Comparison of ENCODE assay signal across 22 cellular contexts in the genomic region with DNA sequence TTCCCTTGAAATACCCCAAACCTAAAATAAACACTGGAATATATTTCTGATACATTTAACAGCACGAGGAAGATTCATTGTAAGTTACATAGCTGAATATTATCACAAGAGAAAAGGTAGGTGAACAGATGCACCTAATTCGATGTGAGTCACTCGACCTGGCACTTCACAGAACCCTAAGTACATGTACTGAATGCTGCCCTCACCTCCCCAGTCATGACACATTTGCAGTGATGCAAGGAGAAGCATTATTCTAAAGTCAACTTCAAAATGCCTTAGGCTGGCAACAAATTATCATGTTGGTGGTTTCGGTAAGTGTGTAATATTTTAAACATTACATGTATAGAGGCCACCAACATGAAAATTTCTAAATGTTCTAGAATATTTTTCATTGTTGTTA. TPM values are rescaled to one million over a fixed set of nuclear protein-coding genes. Genes with fewer than 3 reads are reported as not detected.
DNase-seq lines count a peak whose midpoint lies in the region; ATAC-seq, FAIRE-seq and TF ChIP-seq lines count a peak whose summit lies in the region.
"Had no signal": no experiment of that assay in that cellular context is flagged by ENCODE, and none has a peak within 500 bp of the region (broad histone marks: within the 10 kb centered on the region; RNA-seq: fewer than 3 reads in every experiment).

No MANE protein-coding gene starts in this region.

- no peak overlapping the region for H3K4me3 Mint-ChIP-seq in activated T-helper 1 cell treated with anti-CD3 and anti-CD28 coated beads, Interleukin-12 subunit alpha, Interleukin-12 subunit beta, Interleukin-2, Interleukin-4 antibody, amounts not matched to agents 30 ng/mL and 10 ng/mL and 1 ng/mL, durations not matched to agents 14 hours and 24 hours and 36 hours
- H3K4me3 Mint-ChIP-seq: activated CD4-positive, alpha-beta memory T cell treated with anti-CD3 and anti-CD28 coated beads for 36 hours; CD4-positive, alpha-beta T cell; mesothelial cell of epicardium; natural killer cell treated with Interleukin-12 subunit alpha and Interleukin-12 subunit beta and Interleukin-15 and Interleukin-18, amount 100 ng/mL, for 72 hours; stimulated activated effector memory CD8-positive, alpha-beta T cell treated with anti-CD3 and anti-CD28 coated beads, Interleukin-12 subunit alpha, Interleukin-12 subunit beta, amount 100 ng/mL, for 72 hours had no signal

- CTCF ChIA-PET in A549 (lab: Yijun Ruan, JAX) = interaction anchor here (2.5 kb wide), 1 partner anchor 34 kb away, joined by 11 read pairs; a partner anchor contains a TSS
- CTCF ChIA-PET in GM10248 (lab: Yijun Ruan, JAX) = no interaction called here

- POLR2A ChIA-PET in A549 (lab: Yijun Ruan, JAX) = no interaction called here
- POLR2A ChIA-PET in GM10248 (lab: Yijun Ruan, JAX) = no interaction called here

- no peaks in the 10 kb centered on the region for H3K27me3 ChIP-seq in esophagus squamous epithelium
- H3K27me3 ChIP-seq: cardiac muscle cell, sigmoid colon, testis had no signal

- 22% methylated on average over 4 of the region's 4 CpGs for WGBS in A549 (ENCODE audit: missing lambda C conversion rate)
- WGBS in esophagus squamous epithelium, 2 donors = 39 to 63% methylated on average over 4 of the region's 4 CpGs

- H3K4me1 ChIP-seq in A549 (peaks cover 24% of the 10 kb centered on the region), esophagus squamous epithelium (peaks cover 10 to 28% (median 13%) of the 10 kb centered on the region in 3 donors)
- H3K4me1 ChIP-seq: parathyroid adenoma, sigmoid colon, testis had no signal

- H3K9me3 ChIP-seq in A549 (no peaks in the 10 kb centered on the region), esophagus squamous epithelium (no peaks in the 10 kb centered on the region)
- H3K9me3 ChIP-seq: sigmoid colon, testis had no signal

- no peaks in the 10 kb centered on the region for H3K9me3 Mint-ChIP-seq in activated T-helper 1 cell treated with anti-CD3 and anti-CD28 coated beads, Interleukin-12 subunit alpha, Interleukin-12 subunit beta, Interleukin-2, Interleukin-4 antibody, amounts not matched to agents 30 ng/mL and 10 ng/mL and 1 ng/mL, durations not matched to agents 14 hours and 24 hours and 36 hours
- H3K9me3 Mint-ChIP-seq: activated CD4-positive, alpha-beta memory T cell treated with anti-CD3 and anti-CD28 coated beads for 36 hours; CD4-positive, alpha-beta T cell; stimulated activated effector memory CD8-positive, alpha-beta T cell treated with anti-CD3 and anti-CD28 coated beads, Interleukin-12 subunit alpha, Interleukin-12 subunit beta, amount 100 ng/mL, for 72 hours had no signal

- peak; percentile 77 to 80; a peak in 5 of 6 replicates for ATAC-seq in A549
- ATAC-seq in GM21717 (IDR thresholded peaks at IDR 0.05; ENCODE audit: unreplicated experiment) = no peak
- ATAC-seq: natural killer cell treated with Interleukin-12 subunit alpha and Interleukin-12 subunit beta and Interleukin-15 and Interleukin-18, amount 100 ng/mL, for 72 hours; stimulated activated effector memory CD8-positive, alpha-beta T cell treated with anti-CD3 and anti-CD28 coated beads, Interleukin-12 subunit alpha, Interleukin-12 subunit beta, amount 100 ng/mL, for 72 hours had no signal

- no peaks in the 10 kb centered on the region for H3K36me3 ChIP-seq in esophagus squamous epithelium
- H3K36me3 ChIP-seq: cardiac muscle cell, sigmoid colon had no signal

- no peak for FAIRE-seq in A549 (lab: Jason Lieb, UNC)

- TF ChIP-seq POLR2A in A549 (IDR thresholded peaks at IDR 0.05; ENCODE audit: low read length) (no peak), esophagus squamous epithelium (IDR thresholded peaks at IDR 0.05) (no peak)

- intact Hi-C loops in esophagus squamous epithelium (cut with DNase I) = no loop called here
- intact Hi-C loops in activated T-helper 1 cell treated with anti-CD3 and anti-CD28 coated beads, Interleukin-12 subunit alpha, Interleukin-12 subunit beta, Interleukin-2, Interleukin-4 antibody, amounts not matched to agents 30 ng/mL and 10 ng/mL and 1 ng/mL, durations not matched to agents 14 hours and 24 hours and 36 hours (cut with micrococcal nuclease) = no loop called here

- no peak for TF ChIP-seq EP300 in A549 (IDR thresholded peaks at IDR 0.05)

- H3K36me3 Mint-ChIP-seq in activated T-helper 1 cell treated with anti-CD3 and anti-CD28 coated beads, Interleukin-12 subunit alpha, Interleukin-12 subunit beta, Interleukin-2, Interleukin-4 antibody, amounts not matched to agents 30 ng/mL and 10 ng/mL and 1 ng/mL, durations not matched to agents 14 hours and 24 hours and 36 hours (ENCODE audit: low read depth) = no peaks in the 10 kb centered on the region
- H3K36me3 Mint-ChIP-seq: activated CD4-positive, alpha-beta memory T cell treated with anti-CD3 and anti-CD28 coated beads for 36 hours; mesothelial cell of epicardium; natural killer cell treated with Interleukin-12 subunit alpha and Interleukin-12 subunit beta and Interleukin-15 and Interleukin-18, amount 100 ng/mL, for 72 hours; stimulated activated effector memory CD8-positive, alpha-beta T cell treated with anti-CD3 and anti-CD28 coated beads, Interleukin-12 subunit alpha, Interleukin-12 subunit beta, amount 100 ng/mL, for 72 hours had no signal

- peaks cover 15% of the 10 kb centered on the region for H3K4me1 Mint-ChIP-seq in activated T-helper 1 cell treated with anti-CD3 and anti-CD28 coated beads, Interleukin-12 subunit alpha, Interleukin-12 subunit beta, Interleukin-2, Interleukin-4 antibody, amounts not matched to agents 30 ng/mL and 10 ng/mL and 1 ng/mL, durations not matched to agents 14 hours and 24 hours and 36 hours (ENCODE audit: low read depth)

- no peak overlapping the region for H3K4me3 ChIP-seq in A549
- no peak overlapping the region for H3K4me3 ChIP-seq in esophagus squamous epithelium
- no peak overlapping the region for H3K4me3 ChIP-seq in foreskin fibroblast (ENCODE audit: low read depth in 1 of 2, low read length in 2 of 2)
- H3K4me3 ChIP-seq: cardiac muscle cell, sigmoid colon, testis had no signal

- H3K27me3 Mint-ChIP-seq in activated T-helper 1 cell treated with anti-CD3 and anti-CD28 coated beads, Interleukin-12 subunit alpha, Interleukin-12 subunit beta, Interleukin-2, Interleukin-4 antibody, amounts not matched to agents 30 ng/mL and 10 ng/mL and 1 ng/mL, durations not matched to agents 14 hours and 24 hours and 36 hours (ENCODE audit: insufficient read depth) = peaks cover 6% of the 10 kb centered on the region
- H3K27me3 Mint-ChIP-seq: activated CD4-positive, alpha-beta memory T cell treated with anti-CD3 and anti-CD28 coated beads for 36 hours; CD4-positive, alpha-beta T cell; natural killer cell treated with Interleukin-12 subunit alpha and Interleukin-12 subunit beta and Interleukin-15 and Interleukin-18, amount 100 ng/mL, for 72 hours had no signal

- H3K27ac ChIP-seq in A549 (peak overlapping the region; percentile 68 to 77), esophagus squamous epithelium (peak overlapping the region; percentile 77 to 88 (median 84))
- H3K27ac ChIP-seq: cardiac muscle cell, parathyroid adenoma, testis had no signal

- TF ChIP-seq CTCF in A549 (IDR thresholded peaks at IDR 0.05) (no peak), esophagus squamous epithelium (IDR thresholded peaks at IDR 0.05) (no peak), GM10248 (IDR thresholded peaks at IDR 0.05; ENCODE audit: control extremely low read depth, extremely low read depth, low read depth, missing control alignments) (no peak), foreskin fibroblast (IDR thresholded peaks at IDR 0.05; ENCODE audit: low read depth, low read length) (no peak)

- H3K4me2 ChIP-seq in A549 = peak overlapping the region; percentile 75

- H3K27ac Mint-ChIP-seq in activated T-helper 1 cell treated with anti-CD3 and anti-CD28 coated beads, Interleukin-12 subunit alpha, Interleukin-12 subunit beta, Interleukin-2, Interleukin-4 antibody, amounts not matched to agents 30 ng/mL and 10 ng/mL and 1 ng/mL, durations not matched to agents 14 hours and 24 hours and 36 hours = no peak overlapping the region
- H3K27ac Mint-ChIP-seq: activated CD4-positive, alpha-beta memory T cell treated with anti-CD3 and anti-CD28 coated beads for 36 hours; CD4-positive, alpha-beta T cell; mesothelial cell of epicardium; natural killer cell treated with Interleukin-12 subunit alpha and Interleukin-12 subunit beta and Interleukin-15 and Interleukin-18, amount 100 ng/mL, for 72 hours; stimulated activated effector memory CD8-positive, alpha-beta T cell treated with anti-CD3 and anti-CD28 coated beads, Interleukin-12 subunit alpha, Interleukin-12 subunit beta, amount 100 ng/mL, for 72 hours had no signal

- TF ChIP-seq RAD21 in A549 (conservative IDR thresholded peaks at IDR 0.05 in 1 of 2, IDR thresholded peaks at IDR 0.05 in 1 of 2) = no peak

- DNase-seq in A549 (ENCODE audit: low read depth in 1 of 2, low spot score in 1 of 2) (peak; percentile 25 to 81), Daoy (ENCODE audit: low read depth) (peak; percentile 34), NCI-H69 (lab: John Stamatoyannopoulos, UW) (peak; percentile 93), esophagus squamous epithelium (lab: John Stamatoyannopoulos, UW) (no peak), GM10248 (ENCODE audit: extremely low spot score) (no peak), foreskin fibroblast (no peak)
- no peak for DNase-seq in activated T-helper 1 cell treated with anti-CD3 and anti-CD28 coated beads, Interleukin-12 subunit alpha, Interleukin-12 subunit beta, Interleukin-2, Interleukin-4 antibody, amounts not matched to agents 30 ng/mL and 10 ng/mL and 1 ng/mL, durations not matched to agents 14 hours and 24 hours and 36 hours (ENCODE audit: low spot score)
- DNase-seq: activated CD4-positive, alpha-beta memory T cell treated with anti-CD3 and anti-CD28 coated beads for 36 hours; activated CD4-positive, CD25-positive, alpha-beta regulatory T cell; amniotic stem cell; CD4-positive, alpha-beta T cell; Kasumi-1; NCI-H1105 treated with DMSO at 0.1 percent for 48 hours; sigmoid colon; T-helper 9 cell; testis had no signal

TF ChIP-seq in A549, 52 proteins besides CTCF, POLR2A, EP300 and RAD21 (continues in another document):
- TF ChIP-seq CEBPB (IDR thresholded peaks at IDR 0.05) = peak in 1 of 2 experiments; percentile 19; a peak in 1 of 4 replicates
- TF ChIP-seq CHD2 (IDR thresholded peaks at IDR 0.05; ENCODE audit: low read length, partially characterized antibody) = no peak
- TF ChIP-seq HEYL (CRISPR knock-in tag; IDR thresholded peaks at IDR 0.05) = no peak
- TF ChIP-seq SREBF2 (IDR thresholded peaks at IDR 0.05) = no peak

RNA-seq across cellular contexts. Expression of a gene that starts 35.2 kb away (rescaled TPM):
- polyA plus RNA-seq in A549 (2011; rRNA removed) (5.3 and 6.7 TPM in 2 replicates), A549 (2017; fragmentation: RNase III; extraction: RNeasy Plus Mini Kit Qiagen cat#74134 plus additional on column Dnase treatment) (1.4 to 1.8 TPM (median 1.8 TPM) in 3 replicates)
- 0.69 and 0.70 TPM in 2 replicates for polyA plus RNA-seq in A549 (2012; cell fraction: cytosol; rRNA removed)
- 1.2 and 1.8 TPM in 2 replicates for polyA plus RNA-seq in A549 (2012; cell fraction: nucleus; rRNA removed)
- 9.3 and 13.3 TPM in 2 replicates for polyA minus RNA-seq in A549 (2011; rRNA and poly(A)+ RNA removed)
- 1.0 and 1.3 TPM in 2 replicates for total RNA-seq in Daoy (2014; rRNA removed; shearing (Covaris generic))
- 10 to 100 TPM; 18.3 to 27.0 (median 21.8) TPM for total RNA-seq in esophagus squamous epithelium
- total RNA-seq in activated T-helper 1 cell treated with anti-CD3 and anti-CD28 coated beads, Interleukin-12 subunit alpha, Interleukin-12 subunit beta, Interleukin-2, Interleukin-4 antibody, amounts not matched to agents 30 ng/mL and 10 ng/mL and 1 ng/mL, durations not matched to agents 14 hours and 24 hours and 36 hours = 2.6 and 3.0 TPM in 2 replicates

Comparison
In these comparisons a context has a peak if more than half of its experiments do, and no peak if none do; other contexts are left out.
1. DNase-seq: peak in A549 (2 of 2), Daoy (single experiment) and NCI-H69 (single experiment); none in esophagus squamous epithelium (single experiment), GM10248 (single experiment), activated T-helper 1 cell treated with anti-CD3 and anti-CD28 coated beads, Interleukin-12 subunit alpha, Interleukin-12 subunit beta, Interleukin-2, Interleukin-4 antibody, amounts not matched to agents 30 ng/mL and 10 ng/mL and 1 ng/mL, durations not matched to agents 14 hours and 24 hours and 36 hours (single experiment) and foreskin fibroblast (0 of 2).